24 cellular contexts compared by ENCODE assay signal in genomic region chr2:182521453-182522427, GRCh38.
A peak's percentile ranks its signal among the peaks of the same experiment; 100 is the strongest.
DNase-seq lines count a peak whose midpoint lies in the region; ATAC-seq and TF ChIP-seq lines count a peak whose summit lies in the region.
"Had no signal": no experiment of that assay in that cellular context is flagged by ENCODE, and none has a peak within 500 bp of the region (broad histone marks: within the 10 kb centered on the region; RNA-seq: fewer than 3 reads in every experiment).

No MANE protein-coding gene starts in this region.

- no peak for TF ChIP-seq CTCF in neural crest cell (conservative IDR thresholded peaks at IDR 0.05)

- no peak for ATAC-seq in HG03378 (IDR thresholded peaks at IDR 0.05; ENCODE audit: unreplicated experiment)
- ATAC-seq: activated CD8-positive, alpha-beta T cell treated with anti-CD3 and anti-CD28 coated beads, Interleukin-2, amount 10 ng/mL, durations not matched to agents 7 days and 5 days; esophagus mucosa; T-helper 17 cell had no signal

- H3K36me3 ChIP-seq in mesendoderm (ENCODE audit: control insufficient read depth, insufficient read depth, low read length) = no peaks in the 10 kb centered on the region
- H3K36me3 ChIP-seq: brain microvascular endothelial cell, sigmoid colon, stomach, uterus had no signal

- H3K27me3 Mint-ChIP-seq in neural crest cell (ENCODE audit: low read depth) = no peaks in the 10 kb centered on the region
- H3K27me3 Mint-ChIP-seq: CD8-positive, alpha-beta memory T cell; T-helper 17 cell had no signal

- peak overlapping the region; percentile 93 for H3K27ac Mint-ChIP-seq in neural crest cell (ENCODE audit: unreplicated experiment)
- H3K27ac Mint-ChIP-seq: activated CD8-positive, alpha-beta T cell treated with anti-CD3 and anti-CD28 coated beads, Interleukin-2, amount 10 ng/mL, durations not matched to agents 7 days and 5 days; activated naive CD8-positive, alpha-beta T cell; CD8-positive, alpha-beta memory T cell; T-helper 17 cell had no signal

- peaks cover 2% of the 10 kb centered on the region for H3K36me3 Mint-ChIP-seq in neural crest cell (ENCODE audit: low read depth)
- H3K36me3 Mint-ChIP-seq: activated naive CD8-positive, alpha-beta T cell; CD8-positive, alpha-beta memory T cell; WTC11 had no signal

- H3K4me1 ChIP-seq in mesendoderm (ENCODE audit: control insufficient read depth, low read depth, low read length) = no peaks in the 10 kb centered on the region
- H3K4me1 ChIP-seq: stomach, uterus had no signal

- H2AK5ac ChIP-seq in mesendoderm (ENCODE audit: low read length) = no peak overlapping the region

- no peaks in the 10 kb centered on the region for H3K9me3 Mint-ChIP-seq in neural crest cell
- H3K9me3 Mint-ChIP-seq: CD8-positive, alpha-beta memory T cell; WTC11 had no signal

- H4K5ac ChIP-seq in mesendoderm (ENCODE audit: low read length) = no peak overlapping the region

- WGBS in mesendoderm (ENCODE audit: extremely low coverage, insufficient coverage, low lambda C conversion rate) = 100% methylated on average over 1 of the region's 9 CpGs

- DNase-seq in COR-L47 (lab: John Stamatoyannopoulos, UW) (peak; percentile 40), NCI-H146 (lab: John Stamatoyannopoulos, UW) (peak; percentile 71), cerebellar cortex (ENCODE audit: low spot score) (peak; percentile 62), neural crest cell (ENCODE audit: low read depth, low spot score) (no peak), HK-2 (ENCODE audit: unreplicated experiment) (no peak), SHP77 (lab: John Stamatoyannopoulos, UW) (no peak), mesendoderm (no peak)
- DNase-seq: activated CD8-positive, alpha-beta T cell treated with anti-CD3 and anti-CD28 coated beads, Interleukin-2, amount 10 ng/mL, durations not matched to agents 7 days and 5 days; activated T-cell treated with anti-CD3 and anti-CD28 coated beads, Interleukin-2, amount 50 U/mL, for 48 hours; brain microvascular endothelial cell; CD8-positive, alpha-beta memory T cell; DND-41; left ventricle myocardium superior; NCI-H510A; Right ventricle myocardium superior; sigmoid colon; stimulated activated CD4-positive, alpha-beta T cell treated with anti-CD3 and anti-CD28 coated beads, Interleukin-2, amount 100 ng/mL, for 24 hours; stomach; T-helper 17 cell; uterus had no signal

- no peak overlapping the region for H3K4ac ChIP-seq in mesendoderm (ENCODE audit: low read depth, low read length)

- H3K4me2 ChIP-seq in mesendoderm (ENCODE audit: low read length) = no peak overlapping the region

- H3K4me3 Mint-ChIP-seq in neural crest cell = peak overlapping the region; percentile 87
- H3K4me3 Mint-ChIP-seq: activated CD8-positive, alpha-beta T cell treated with anti-CD3 and anti-CD28 coated beads, Interleukin-2, amount 10 ng/mL, durations not matched to agents 7 days and 5 days; activated naive CD8-positive, alpha-beta T cell; CD8-positive, alpha-beta memory T cell; T-helper 17 cell; WTC11 had no signal

- H2BK5ac ChIP-seq in mesendoderm (ENCODE audit: low read length) = no peak overlapping the region

- H3K9ac ChIP-seq in mesendoderm (ENCODE audit: low read length) = no peak overlapping the region

- peaks cover 22% of the 10 kb centered on the region for H3K4me1 Mint-ChIP-seq in neural crest cell
- H3K4me1 Mint-ChIP-seq: CD8-positive, alpha-beta memory T cell had no signal

- no peaks in the 10 kb centered on the region for H3K27me3 ChIP-seq in mesendoderm (ENCODE audit: insufficient read depth, low read length, poor library complexity)
- H3K27me3 ChIP-seq: brain microvascular endothelial cell, sigmoid colon, stomach, uterus had no signal

- H3K18ac ChIP-seq in mesendoderm (ENCODE audit: low read length) = no peak overlapping the region

- no peaks in the 10 kb centered on the region for H3K79me1 ChIP-seq in mesendoderm (ENCODE audit: low read length)

- no peak overlapping the region for H2BK120ac ChIP-seq in mesendoderm (ENCODE audit: low read depth, low read length)

- H2BK15ac ChIP-seq in mesendoderm (replicated peaks; ENCODE audit: low read depth) = no peak overlapping the region

- H4K8ac ChIP-seq in mesendoderm (ENCODE audit: low read depth, low read length) = no peak overlapping the region

- H3K27ac ChIP-seq in mesendoderm (ENCODE audit: low read depth, low read length) = no peak overlapping the region
- H3K27ac ChIP-seq: brain microvascular endothelial cell, stomach, uterus had no signal

- H3K4me3 ChIP-seq in mesendoderm (ENCODE audit: low read length) = no peak overlapping the region
- H3K4me3 ChIP-seq: uterus had no signal

- no peak overlapping the region for H3K56ac ChIP-seq in mesendoderm (ENCODE audit: low read length)

- H3K79me2 ChIP-seq in mesendoderm (ENCODE audit: control insufficient read depth, insufficient read depth, low read length) = no peaks in the 10 kb centered on the region

- no peak overlapping the region for H3K23ac ChIP-seq in mesendoderm (ENCODE audit: low read length)

Comparison
In these comparisons a context has a peak if more than half of its experiments do, and no peak if none do; other contexts are left out.
1. DNase-seq: peak in COR-L47 (single experiment), NCI-H146 (single experiment) and cerebellar cortex (single experiment); none in neural crest cell (single experiment), HK-2 (single experiment), SHP77 (0 of 2) and mesendoderm (single experiment).